In the genomic region with DNA sequence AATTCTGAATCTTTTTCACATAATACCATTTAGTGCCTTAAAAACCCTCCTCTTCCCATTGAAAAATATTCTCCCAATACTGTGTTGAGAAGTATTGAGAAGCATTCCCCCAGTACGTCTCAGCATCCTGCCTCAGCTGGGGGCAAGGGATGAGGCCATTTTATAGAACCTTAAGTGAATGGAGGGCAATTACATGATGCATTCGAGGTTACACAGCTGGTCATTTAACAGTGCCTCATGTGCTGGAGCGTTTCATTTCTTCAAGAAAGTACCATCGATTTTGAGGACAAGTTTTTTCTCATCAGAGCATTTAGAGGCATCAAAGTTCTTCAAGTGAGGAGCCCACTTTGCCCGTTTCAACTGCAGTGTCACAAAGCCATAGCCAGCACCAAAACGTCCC, we compare ENCODE assay signal across 23 cellular contexts.
"Had no signal": no experiment of that assay in that cellular context is flagged by ENCODE, and none has a peak within 500 bp of the region (broad histone marks: within the 10 kb centered on the region; RNA-seq: fewer than 3 reads in every experiment).

No MANE protein-coding gene starts in this region.

- H3K4me3 ChIP-seq: esophagus squamous epithelium, gastroesophageal sphincter, lung, pancreas, smooth muscle cell, tibial nerve, upper lobe of right lung, vagina had no signal

- H3K4me1 Mint-ChIP-seq: nephron; stimulated activated effector memory CD8-positive, alpha-beta T cell treated with anti-CD3 and anti-CD28 coated beads, Interleukin-12 subunit alpha, Interleukin-12 subunit beta, amount 100 ng/mL, for 72 hours had no signal

- H3K4me2 ChIP-seq: smooth muscle cell had no signal

- H3K4me1 ChIP-seq: esophagus squamous epithelium, gastroesophageal sphincter, tibial nerve, upper lobe of right lung, vagina had no signal

- H3K27me3 Mint-ChIP-seq: dendritic cell treated with granulocyte-macrophage colony-stimulating factor and Interleukin-4, amounts not matched to agents 40 ng/mL and 50 ng/mL, for 4 days; effector memory CD8-positive, alpha-beta T cell; naive B cell; stimulated activated naive CD8-positive, alpha-beta T cell treated with anti-CD3 and anti-CD28 coated beads, Interleukin-15, Interleukin-2, amounts not matched to agents 100 ng/mL and 50 ng/mL, for 24 hours had no signal

- DNase-seq: effector memory CD8-positive, alpha-beta T cell; esophagus squamous epithelium; immature natural killer cell; kidney; left colon; left ventricle myocardium superior; mesendoderm; naive B cell; occipital lobe; pancreas; right cardiac atrium; stimulated activated CD4-positive, alpha-beta T cell treated with anti-CD3 and anti-CD28 coated beads, Interleukin-2, amount 100 ng/mL, for 48 hours; upper lobe of right lung had no signal

- H3K27me3 ChIP-seq: gastroesophageal sphincter, pancreas, upper lobe of right lung, vagina had no signal

- H3K9me3 ChIP-seq: esophagus squamous epithelium, gastroesophageal sphincter, pancreas, tibial nerve, upper lobe of right lung, vagina had no signal

- H3K4me3 Mint-ChIP-seq: dendritic cell treated with granulocyte-macrophage colony-stimulating factor and Interleukin-4, amounts not matched to agents 40 ng/mL and 50 ng/mL, for 4 days; effector memory CD8-positive, alpha-beta T cell; immature natural killer cell; naive B cell; nephron; stimulated activated effector memory CD8-positive, alpha-beta T cell treated with anti-CD3 and anti-CD28 coated beads, Interleukin-12 subunit alpha, Interleukin-12 subunit beta, amount 100 ng/mL, for 72 hours; stimulated activated naive CD8-positive, alpha-beta T cell treated with anti-CD3 and anti-CD28 coated beads, Interleukin-15, Interleukin-2, amounts not matched to agents 100 ng/mL and 50 ng/mL, for 24 hours had no signal

- H3K27ac Mint-ChIP-seq: dendritic cell treated with granulocyte-macrophage colony-stimulating factor and Interleukin-4, amounts not matched to agents 40 ng/mL and 50 ng/mL, for 4 days; effector memory CD8-positive, alpha-beta T cell; nephron; stimulated activated naive CD8-positive, alpha-beta T cell treated with anti-CD3 and anti-CD28 coated beads, Interleukin-15, Interleukin-2, amounts not matched to agents 100 ng/mL and 50 ng/mL, for 24 hours had no signal

- H3K9me3 Mint-ChIP-seq: dendritic cell treated with granulocyte-macrophage colony-stimulating factor and Interleukin-4, amounts not matched to agents 40 ng/mL and 50 ng/mL, for 4 days; effector memory CD8-positive, alpha-beta T cell; immature natural killer cell; nephron; stimulated activated effector memory CD8-positive, alpha-beta T cell treated with anti-CD3 and anti-CD28 coated beads, Interleukin-12 subunit alpha, Interleukin-12 subunit beta, amount 100 ng/mL, for 72 hours; stimulated activated naive CD8-positive, alpha-beta T cell treated with anti-CD3 and anti-CD28 coated beads, Interleukin-15, Interleukin-2, amounts not matched to agents 100 ng/mL and 50 ng/mL, for 24 hours had no signal

- H3K27ac ChIP-seq: epithelial cell of prostate, esophagus squamous epithelium, gastroesophageal sphincter, pancreas, tibial nerve, upper lobe of right lung, vagina had no signal

- H3K36me3 ChIP-seq: esophagus squamous epithelium, gastroesophageal sphincter, pancreas, tibial nerve, upper lobe of right lung, vagina had no signal

- ATAC-seq: effector memory CD8-positive, alpha-beta T cell; gastroesophageal sphincter; left colon; left ventricle myocardium superior; pancreas; right cardiac atrium; stimulated activated effector memory CD8-positive, alpha-beta T cell treated with anti-CD3 and anti-CD28 coated beads, Interleukin-12 subunit alpha, Interleukin-12 subunit beta, amount 100 ng/mL, for 72 hours; upper lobe of right lung had no signal
